Comparison of ENCODE assay signal across 9 cellular contexts in genomic region chr2:38301340-38301968, GRCh38.
DNase-seq lines count a peak whose midpoint lies in the region; ATAC-seq, FAIRE-seq and TF ChIP-seq lines count a peak whose summit lies in the region.
"Had no signal": no experiment of that assay in that cellular context is flagged by ENCODE, and none has a peak within 500 bp of the region (broad histone marks: within the 10 kb centered on the region; RNA-seq: fewer than 3 reads in every experiment).

No MANE protein-coding gene starts in this region.

- TF ChIP-seq CTCF in D721Med (IDR thresholded peaks at IDR 0.05; ENCODE audit: insufficient read depth, missing control alignments): no peak

- H3K4me3 Mint-ChIP-seq in activated naive CD8-positive, alpha-beta T cell treated with anti-CD3 and anti-CD28 coated beads, Interleukin-2, amount 10 ng/mL, durations not matched to agents 7 days and 5 days: no peak overlapping the region
- peak overlapping the region in 1 of 2 donors; percentile 20 for H3K4me3 Mint-ChIP-seq in stimulated activated naive B cell treated with anti-CD40 and anti-IgM and Interleukin-4, amounts not matched to agents 10 μg/mL and 1 μg/mL and 100 μg/mL, for 72 hours

- peak; percentile 57 for ATAC-seq in HG03135 (IDR thresholded peaks at IDR 0.05; ENCODE audit: unreplicated experiment)
- peak; percentile 39 for ATAC-seq in activated naive CD8-positive, alpha-beta T cell treated with anti-CD3 and anti-CD28 coated beads, Interleukin-2, amount 10 ng/mL, durations not matched to agents 7 days and 5 days (ENCODE audit: low read depth)
- peak; percentile 96 for ATAC-seq in stimulated activated naive B cell treated with anti-CD40 and anti-IgM and Interleukin-4, amounts not matched to agents 10 μg/mL and 1 μg/mL and 100 μg/mL, for 72 hours (replicated peaks)

- H3K4me1 Mint-ChIP-seq in activated naive CD8-positive, alpha-beta T cell treated with anti-CD3 and anti-CD28 coated beads, Interleukin-2, amount 10 ng/mL, durations not matched to agents 7 days and 5 days: peaks cover 25% of the 10 kb centered on the region
- H3K4me1 Mint-ChIP-seq in stimulated activated naive B cell treated with anti-CD40 and anti-IgM and Interleukin-4, amounts not matched to agents 10 μg/mL and 1 μg/mL and 100 μg/mL, for 72 hours: peaks cover 28 to 34% of the 10 kb centered on the region in 2 donors

- peak overlapping the region; percentile 45 for H3K27ac Mint-ChIP-seq in activated naive CD8-positive, alpha-beta T cell treated with anti-CD3 and anti-CD28 coated beads, Interleukin-2, amount 10 ng/mL, durations not matched to agents 7 days and 5 days
- H3K27ac Mint-ChIP-seq in stimulated activated naive B cell treated with anti-CD40 and anti-IgM and Interleukin-4, amounts not matched to agents 10 μg/mL and 1 μg/mL and 100 μg/mL, for 72 hours: peak overlapping the region; percentile 69

- no peaks in the 10 kb centered on the region for H3K27me3 Mint-ChIP-seq in activated naive CD8-positive, alpha-beta T cell treated with anti-CD3 and anti-CD28 coated beads, Interleukin-2, amount 10 ng/mL, durations not matched to agents 7 days and 5 days
- no peaks in the 10 kb centered on the region for H3K27me3 Mint-ChIP-seq in stimulated activated naive B cell treated with anti-CD40 and anti-IgM and Interleukin-4, amounts not matched to agents 10 μg/mL and 1 μg/mL and 100 μg/mL, for 72 hours

- H3K36me3 Mint-ChIP-seq in activated naive CD8-positive, alpha-beta T cell treated with anti-CD3 and anti-CD28 coated beads, Interleukin-2, amount 10 ng/mL, durations not matched to agents 7 days and 5 days: peaks cover 50% of the 10 kb centered on the region
- peaks cover 59 to 69% of the 10 kb centered on the region in 2 donors for H3K36me3 Mint-ChIP-seq in stimulated activated naive B cell treated with anti-CD40 and anti-IgM and Interleukin-4, amounts not matched to agents 10 μg/mL and 1 μg/mL and 100 μg/mL, for 72 hours

- DNase-seq in activated naive CD4-positive, alpha-beta T cell treated with Interleukin-2 at 50 U/mL for 16 hours: peak; percentile 16
- DNase-seq in activated naive CD4-positive, alpha-beta T cell (lab: John Stamatoyannopoulos, UW): no peak
- DNase-seq in activated naive CD8-positive, alpha-beta T cell treated with anti-CD3 and anti-CD28 coated beads, Interleukin-2, amount 10 ng/mL, durations not matched to agents 7 days and 5 days: no peak
- DNase-seq in stimulated activated naive B cell treated with anti-CD40 and anti-IgM and Interleukin-4, amounts not matched to agents 10 μg/mL and 1 μg/mL and 100 μg/mL, for 72 hours: peak; percentile 33
- DNase-seq in EL: no peak
- no peak for DNase-seq in D721Med (ENCODE audit: insufficient read length, low spot score)
- DNase-seq in NCI-H69 (lab: John Stamatoyannopoulos, UW): no peak
- DNase-seq: posterior cingulate gyrus had no signal

- H3K9me3 Mint-ChIP-seq in activated naive CD8-positive, alpha-beta T cell treated with anti-CD3 and anti-CD28 coated beads, Interleukin-2, amount 10 ng/mL, durations not matched to agents 7 days and 5 days: peaks cover 1% of the 10 kb centered on the region
- H3K9me3 Mint-ChIP-seq in stimulated activated naive B cell treated with anti-CD40 and anti-IgM and Interleukin-4, amounts not matched to agents 10 μg/mL and 1 μg/mL and 100 μg/mL, for 72 hours: no peaks in the 10 kb centered on the region

- POLR2A ChIA-PET in activated naive CD8-positive, alpha-beta T cell treated with anti-CD3 and anti-CD28 coated beads, Interleukin-2, amount 10 ng/mL, durations not matched to agents 7 days and 5 days (lab: Charles Lee): no interaction called here

- FAIRE-seq in D721Med (lab: Jason Lieb, UNC): no peak

Comparison
In these comparisons a context has a peak if more than half of its experiments do, and no peak if none do; other contexts are left out.
1. DNase-seq: peak in activated naive CD4-positive, alpha-beta T cell treated with Interleukin-2 at 50 U/mL for 16 hours (single experiment) and stimulated activated naive B cell treated with anti-CD40 and anti-IgM and Interleukin-4, amounts not matched to agents 10 μg/mL and 1 μg/mL and 100 μg/mL, for 72 hours (single experiment); none in activated naive CD4-positive, alpha-beta T cell (0 of 4), activated naive CD8-positive, alpha-beta T cell treated with anti-CD3 and anti-CD28 coated beads, Interleukin-2, amount 10 ng/mL, durations not matched to agents 7 days and 5 days (single experiment), EL (single experiment), D721Med (single experiment) and NCI-H69 (single experiment).
2. ATAC-seq: peak in every context shown above with its lines; median percentile 96 in stimulated activated naive B cell treated with anti-CD40 and anti-IgM and Interleukin-4, amounts not matched to agents 10 μg/mL and 1 μg/mL and 100 μg/mL, for 72 hours; 57 in HG03135; 39 in activated naive CD8-positive, alpha-beta T cell treated with anti-CD3 and anti-CD28 coated beads, Interleukin-2, amount 10 ng/mL, durations not matched to agents 7 days and 5 days.